Comparison of ENCODE assay signal across 21 cellular contexts in the genomic region with DNA sequence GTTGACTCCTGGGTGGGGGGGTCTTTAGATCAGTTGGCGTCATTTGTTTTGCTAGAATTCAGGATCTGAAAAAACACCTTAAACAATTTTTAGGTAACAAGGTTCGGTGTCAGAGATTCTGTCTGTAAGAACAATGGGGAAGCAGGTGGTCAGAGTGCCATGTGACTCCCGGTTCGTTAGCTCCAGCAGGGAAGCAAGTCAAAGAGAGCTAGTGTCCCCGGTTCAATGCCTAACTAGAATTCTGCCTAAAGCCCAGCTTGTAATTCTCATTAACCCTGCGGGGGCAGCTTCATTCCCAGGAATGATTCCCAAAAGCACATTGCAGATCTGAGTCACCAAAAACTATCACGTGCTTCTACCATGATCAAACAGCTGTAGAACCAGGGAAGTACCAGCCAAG.
"Had no signal": no experiment of that assay in that cellular context is flagged by ENCODE, and none has a peak within 500 bp of the region (broad histone marks: within the 10 kb centered on the region; RNA-seq: fewer than 3 reads in every experiment).

No MANE protein-coding gene starts in this region.

- H3K27me3 Mint-ChIP-seq: T-cell had no signal

- H3K36me3 ChIP-seq: adrenal gland, colonic mucosa, esophagus muscularis mucosa, tibial artery had no signal

- H3K4me3 Mint-ChIP-seq: natural killer cell, T-cell had no signal

- H3K27ac Mint-ChIP-seq: activated T-helper 2 cell treated with anti-CD3 and anti-CD28 coated beads, Interferon-gamma antibody, Interleukin-2, Interleukin-4, amounts not matched to agents 10 μg/mL and 5 μg/mL and 100 μg/mL, durations not matched to agents 14 hours and 24 hours and 36 hours; natural killer cell; T-cell had no signal

- H3K9me3 Mint-ChIP-seq: activated T-helper 2 cell treated with anti-CD3 and anti-CD28 coated beads, Interferon-gamma antibody, Interleukin-2, Interleukin-4, amounts not matched to agents 10 μg/mL and 5 μg/mL and 100 μg/mL, durations not matched to agents 14 hours and 24 hours and 36 hours; T-cell had no signal

- DNase-seq: activated CD4-positive, alpha-beta T cell treated with anti-CD3 and anti-CD28 coated beads for 1 hour; activated CD4-positive, alpha-beta T cell treated with anti-CD3 and anti-CD28 coated beads, Interleukin-2, amount 50 U/mL, for 4 hours; activated naive CD4-positive, alpha-beta T cell treated with anti-CD3 and anti-CD28 coated beads, Interleukin-2, amount 50 U/mL, for 16 hours; adrenal gland; caudate nucleus; colonic mucosa; foreskin fibroblast; left cardiac atrium; natural killer cell; nucleus accumbens; retina; stimulated activated CD4-positive, alpha-beta T cell treated with anti-CD3 and anti-CD28 coated beads, Interleukin-15, amount 100 ng/mL, for 24 hours; stimulated activated CD4-positive, alpha-beta T cell treated with anti-CD3 and anti-CD28 coated beads, Interleukin-4, amount 100 ng/mL, for 24 hours; stimulated activated naive CD4-positive, alpha-beta T cell; T-cell; T-helper 9 cell; tibial artery had no signal

- H3K36me3 Mint-ChIP-seq: natural killer cell, T-cell had no signal

- H3K4me3 ChIP-seq: adrenal gland, colonic mucosa, esophagus muscularis mucosa, lung, skin epidermis, tibial artery had no signal

- H3K4me1 ChIP-seq: adrenal gland, colonic mucosa, esophagus muscularis mucosa, tibial artery had no signal

- ATAC-seq: left cardiac atrium, natural killer cell, T-cell had no signal

- H3K27me3 ChIP-seq: adrenal gland, colonic mucosa, esophagus muscularis mucosa, tibial artery had no signal

- H3K27ac ChIP-seq: adrenal gland, colonic mucosa, esophagus muscularis mucosa, skin epidermis, tibial artery had no signal

- H3K9me3 ChIP-seq: adrenal gland, colonic mucosa, esophagus muscularis mucosa, tibial artery had no signal

- H3K4me1 Mint-ChIP-seq: natural killer cell, T-cell had no signal
